In genomic region chr15:82944840-82945239, GRCh38 we compare ENCODE assay signal across 21 cellular contexts. TPM values are rescaled to one million over a fixed set of nuclear protein-coding genes. Genes with fewer than 3 reads are reported as not detected.
DNase-seq lines count a peak whose midpoint lies in the region; ATAC-seq and TF ChIP-seq lines count a peak whose summit lies in the region.
"Had no signal": no experiment of that assay in that cellular context is flagged by ENCODE, and none has a peak within 500 bp of the region (broad histone marks: within the 10 kb centered on the region; RNA-seq: fewer than 3 reads in every experiment).

No MANE protein-coding gene starts in this region.

- no peaks in the 10 kb centered on the region for H3K27me3 ChIP-seq in thyroid gland
- H3K27me3 ChIP-seq: sigmoid colon had no signal

- peak in 1 of 2 donors; percentile 68 for TF ChIP-seq POLR2A in thyroid gland (IDR thresholded peaks at IDR 0.05)

- intact Hi-C loops in thyroid gland (cut with DNase I): no loop called here

- H3K36me3 ChIP-seq in HEK293 (ENCODE audit: control insufficient read depth in 2 of 2, insufficient read depth in 1 of 2, low read length in 2 of 2): no peaks in the 10 kb centered on the region
- H3K36me3 ChIP-seq in thyroid gland: no peaks in the 10 kb centered on the region
- H3K36me3 ChIP-seq: sigmoid colon had no signal

- H3K4me3 Mint-ChIP-seq in activated naive CD8-positive, alpha-beta T cell treated with anti-CD3 and anti-CD28 coated beads, Interleukin-2, amount 50 U/mL, for 24 hours: no peak overlapping the region
- H3K4me3 Mint-ChIP-seq: activated CD4-positive, alpha-beta T cell treated with anti-CD3 and anti-CD28 coated beads, Interleukin-2, amount 10 ng/mL, durations not matched to agents 24 days and 14 days; activated naive CD8-positive, alpha-beta T cell; CD4-positive, alpha-beta T cell; immature natural killer cell had no signal

- H3K4me1 Mint-ChIP-seq in activated naive CD8-positive, alpha-beta T cell treated with anti-CD3 and anti-CD28 coated beads, Interleukin-2, amount 50 U/mL, for 24 hours: peaks cover 2% of the 10 kb centered on the region
- H3K4me1 Mint-ChIP-seq: immature natural killer cell had no signal

- H3K4me1 ChIP-seq in HEK293 (ENCODE audit: control insufficient read depth, insufficient read depth, low read length): peaks cover 3% of the 10 kb centered on the region
- peaks cover 50 to 64% of the 10 kb centered on the region in 2 donors for H3K4me1 ChIP-seq in thyroid gland
- H3K4me1 ChIP-seq: sigmoid colon had no signal

- peaks cover 5% of the 10 kb centered on the region for H3K27me3 Mint-ChIP-seq in activated naive CD8-positive, alpha-beta T cell treated with anti-CD3 and anti-CD28 coated beads, Interleukin-2, amount 50 U/mL, for 24 hours

- TF ChIP-seq CTCF in HEK293 (tag by site-specific recombination; IDR thresholded peaks at IDR 0.05) (no peak), thyroid gland (IDR thresholded peaks at IDR 0.05) (no peak)

- H3K4me3 ChIP-seq in HEK293 (ENCODE audit: low read depth, low read length) (no peak overlapping the region), thyroid gland (replicated peaks in 1 of 3) (no peak overlapping the region)
- H3K4me3 ChIP-seq: sigmoid colon had no signal

- DNase-seq in RPMI7951 (ENCODE audit: low read depth): peak; percentile 78
- DNase-seq in fibroblast of peridontal ligament (ENCODE audit: extremely low read depth): peak; percentile 69
- DNase-seq in thyroid gland: peak; percentile 85 to 87
- no peak for DNase-seq in activated naive CD8-positive, alpha-beta T cell treated with anti-CD3 and anti-CD28 coated beads, Interleukin-2, amount 50 U/mL, for 24 hours
- DNase-seq: activated CD4-positive, alpha-beta T cell treated with anti-CD3 and anti-CD28 coated beads, Interleukin-2, amount 10 ng/mL, durations not matched to agents 24 days and 14 days; activated T-cell treated with anti-CD3 and anti-CD28 coated beads, Interleukin-2, amount 50 U/mL, for 1 hour; CD4-positive, alpha-beta T cell; cerebellar nuclear complex; immature natural killer cell; KG1; NCI-H1694; NCI-H345; sigmoid colon; stimulated activated CD4-positive, alpha-beta T cell treated with anti-CD3 and anti-CD28 coated beads, Interleukin-4, amount 100 ng/mL, for 24 hours; T1000 had no signal

- ATAC-seq in GM21367 (IDR thresholded peaks at IDR 0.05; ENCODE audit: unreplicated experiment): no peak
- no peak for ATAC-seq in activated naive CD8-positive, alpha-beta T cell treated with anti-CD3 and anti-CD28 coated beads, Interleukin-2, amount 50 U/mL, for 24 hours
- ATAC-seq in HG03460 (IDR thresholded peaks at IDR 0.05; ENCODE audit: unreplicated experiment): no peak
- ATAC-seq: HCT116 had no signal

- POLR2A ChIA-PET in HEK293 (lab: Yijun Ruan, JAX): no interaction called here

- no peak overlapping the region for H3K27ac Mint-ChIP-seq in activated naive CD8-positive, alpha-beta T cell treated with anti-CD3 and anti-CD28 coated beads, Interleukin-2, amount 50 U/mL, for 24 hours
- H3K27ac Mint-ChIP-seq: activated CD4-positive, alpha-beta T cell treated with anti-CD3 and anti-CD28 coated beads, Interleukin-2, amount 10 ng/mL, durations not matched to agents 24 days and 14 days; activated naive CD8-positive, alpha-beta T cell; CD4-positive, alpha-beta T cell; immature natural killer cell had no signal

- WGBS in thyroid gland, 2 donors: 21 to 35% methylated on average over 5 of the region's 5 CpGs

- H3K9me3 Mint-ChIP-seq in activated naive CD8-positive, alpha-beta T cell treated with anti-CD3 and anti-CD28 coated beads, Interleukin-2, amount 50 U/mL, for 24 hours: no peaks in the 10 kb centered on the region
- H3K9me3 Mint-ChIP-seq: activated CD4-positive, alpha-beta T cell treated with anti-CD3 and anti-CD28 coated beads, Interleukin-2, amount 10 ng/mL, durations not matched to agents 24 days and 14 days; CD4-positive, alpha-beta T cell; immature natural killer cell had no signal

- no peak overlapping the region for H3K27ac ChIP-seq in HEK293 (ENCODE audit: extremely low read depth, low read depth, low read length)
- H3K27ac ChIP-seq in thyroid gland: peak overlapping the region; percentile 87 to 93 (median 89)
- H3K27ac ChIP-seq: HL-60, sigmoid colon had no signal

- H3K9me3 ChIP-seq in HEK293 (ENCODE audit: control insufficient read depth, insufficient read depth, low read depth, low read length) (no peaks in the 10 kb centered on the region), thyroid gland (no peaks in the 10 kb centered on the region)
- H3K9me3 ChIP-seq: sigmoid colon had no signal

- H3K36me3 Mint-ChIP-seq in activated naive CD8-positive, alpha-beta T cell treated with anti-CD3 and anti-CD28 coated beads, Interleukin-2, amount 50 U/mL, for 24 hours (ENCODE audit: low read depth): no peaks in the 10 kb centered on the region
- H3K36me3 Mint-ChIP-seq: immature natural killer cell had no signal

- CTCF ChIA-PET in HEK293 (lab: Yijun Ruan, JAX): no interaction called here

TF ChIP-seq in HEK293, 187 proteins besides CTCF, POLR2A, EP300 and RAD21:
- no peak for TF ChIP-seq ZFHX2 (tag by site-specific recombination; conservative IDR thresholded peaks at IDR 0.05)
- TF ChIP-seq ZNF677 (tag by site-specific recombination; IDR thresholded peaks at IDR 0.05): 0 out of 2 replicates have a peak, but pooled peaks have one; percentile 57
TF ChIP-seq in HEK293: peak in this region for 1.

RNA-seq across cellular contexts. Expression of gene HOMER2, which starts 7.7 kb away (rescaled TPM):
- total RNA-seq in RPMI7951 (2014; rRNA removed; shearing (Covaris generic)): 20.4 and 26.9 TPM in 2 replicates
- total RNA-seq in thyroid gland: 100 to 1,000 TPM in 2 of 4 donors, 10 to 100 TPM in 2; 89.1 to 211 (median 122) TPM

RNA-seq across cellular contexts. Expression of gene RAMAC, which starts 41.2 kb away (rescaled TPM):
- total RNA-seq in RPMI7951 (2014; rRNA removed; shearing (Covaris generic)): 64.4 and 66.1 TPM in 2 replicates
- total RNA-seq in thyroid gland: 10 to 100 TPM; 18.7 to 24.0 (median 22.0) TPM
